1 cellular context compared by ENCODE assay signal in genomic region chr13:76038920-76039716, GRCh38.
TF ChIP-seq lines count a peak whose summit lies in the region.

No MANE protein-coding gene starts in this region.

TF ChIP-seq in HCT116, 20 proteins besides CTCF, POLR2A, EP300 and RAD21 (continued from another document):
- no peak for TF ChIP-seq JUND (IDR thresholded peaks at IDR 0.05)
TF ChIP-seq in HCT116: peak in this region for 0.
